ENCODE assay signal across 1 cellular context in genomic region chr17:81711814-81712467, GRCh38.
TF ChIP-seq lines count a peak whose summit lies in the region.

Gene SLC25A10 (plus strand): TSS chr17:81712284. CDS start chr17:81712427, 143 bp downstream.

TF ChIP-seq in HepG2, 621 proteins besides CTCF, POLR2A, EP300 and RAD21 (continued from another document and continues in another):
- peak; percentile 95 for TF ChIP-seq NR1H2 (CRISPR knock-in tag; IDR thresholded peaks at IDR 0.05; ENCODE audit: borderline replicate concordance, low read depth)
- no peak for TF ChIP-seq HDAC6 (IDR thresholded peaks at IDR 0.05; ENCODE audit: low read depth, low read length)
- peak; percentile 100 for TF ChIP-seq TMF1 (CRISPR knock-in tag; IDR thresholded peaks at IDR 0.05; ENCODE audit: low read depth)
- TF ChIP-seq ZNF496 (CRISPR knock-in tag; IDR thresholded peaks at IDR 0.05; ENCODE audit: insufficient replicate concordance) = peak; percentile 54
- peak; percentile 98 for TF ChIP-seq ZBTB44 (CRISPR knock-in tag; IDR thresholded peaks at IDR 0.05)
- TF ChIP-seq ZBTB20 (CRISPR knock-in tag; IDR thresholded peaks at IDR 0.05; ENCODE audit: borderline replicate concordance, low read depth) = peak; percentile 95
- peak; percentile 92 for TF ChIP-seq FOXA3 (CRISPR knock-in tag; IDR thresholded peaks at IDR 0.05)
- peak; percentile 61; the same call in 1 of the 2 replicates for TF ChIP-seq POLR2G (IDR thresholded peaks at IDR 0.05; ENCODE audit: low read depth, low read length)
- peak; percentile 93; the same call in 1 of the 2 replicates for TF ChIP-seq ZBTB8A (CRISPR knock-in tag; IDR thresholded peaks at IDR 0.05; ENCODE audit: borderline replicate concordance, low read depth)
- TF ChIP-seq PCBP2 (optimal IDR thresholded peaks at IDR 0.05; ENCODE audit: low read depth, low read length, poor library complexity, severe bottlenecking) = no peak
- TF ChIP-seq HOXA7 (CRISPR knock-in tag; IDR thresholded peaks at IDR 0.05) = 0 out of 2 replicates have a peak, but pooled peaks have one; percentile 12
- TF ChIP-seq TCF7 (IDR thresholded peaks at IDR 0.05; ENCODE audit: low read depth) = peak; percentile 11; the same call in 1 of the 2 replicates
- TF ChIP-seq ZNF282 (IDR thresholded peaks at IDR 0.05; ENCODE audit: partially characterized antibody) = no peak
- 0 out of 2 replicates have a peak, but pooled peaks have one; percentile 43 for TF ChIP-seq MLLT10 (CRISPR knock-in tag; IDR thresholded peaks at IDR 0.05)
- TF ChIP-seq EZH2 (conservative IDR thresholded peaks at IDR 0.05; ENCODE audit: low read depth, low read length) = no peak
- TF ChIP-seq SRF (IDR thresholded peaks at IDR 0.05; ENCODE audit: low read depth, low read length) = no peak
- no peak for TF ChIP-seq ZNF17 (CRISPR knock-in tag; IDR thresholded peaks at IDR 0.05)
- TF ChIP-seq ZNF207 (IDR thresholded peaks at IDR 0.05; ENCODE audit: borderline replicate concordance) = no peak
- peak; percentile 90; the same call in 1 of the 2 replicates for TF ChIP-seq ZNF354B (CRISPR knock-in tag; IDR thresholded peaks at IDR 0.05)
- peak; percentile 41; the same call in 1 of the 2 replicates for TF ChIP-seq ZNF652 (CRISPR knock-in tag; IDR thresholded peaks at IDR 0.05; ENCODE audit: borderline replicate concordance, low read depth)
- peak; percentile 72 for TF ChIP-seq ZNF446 (CRISPR knock-in tag; IDR thresholded peaks at IDR 0.05)
- TF ChIP-seq ZNF772 (CRISPR knock-in tag; IDR thresholded peaks at IDR 0.05) = peak; percentile 98
- peak; percentile 98 for TF ChIP-seq ZNF451 (CRISPR knock-in tag; IDR thresholded peaks at IDR 0.05)
- no peak for TF ChIP-seq FOXP1 (IDR thresholded peaks at IDR 0.05)
- peak; percentile 37; the same call in 1 of the 2 replicates for TF ChIP-seq FOXP1 (CRISPR knock-in tag; IDR thresholded peaks at IDR 0.05)
- peak; percentile 92 for TF ChIP-seq HMGXB3 (CRISPR knock-in tag; IDR thresholded peaks at IDR 0.05; ENCODE audit: borderline replicate concordance)
- TF ChIP-seq SNAPC5 (CRISPR knock-in tag; IDR thresholded peaks at IDR 0.05; ENCODE audit: borderline replicate concordance) = peak; percentile 95; the same call in 1 of the 2 replicates
- TF ChIP-seq ZNF3 (CRISPR knock-in tag; IDR thresholded peaks at IDR 0.05) = peak; percentile 70; the same call in 1 of the 2 replicates
- peak; percentile 98 for TF ChIP-seq ZNF367 (CRISPR knock-in tag; IDR thresholded peaks at IDR 0.05; ENCODE audit: borderline replicate concordance)
- TF ChIP-seq MED1 (CRISPR knock-in tag; IDR thresholded peaks at IDR 0.05) = peak; percentile 98
- TF ChIP-seq CBX1 (IDR thresholded peaks at IDR 0.05; ENCODE audit: low read depth) = peak; percentile 84
- peak; percentile 100 for TF ChIP-seq ZNF607 (CRISPR knock-in tag; IDR thresholded peaks at IDR 0.05; ENCODE audit: borderline replicate concordance)
- peak; percentile 98 for TF ChIP-seq ZFP91 (CRISPR knock-in tag; IDR thresholded peaks at IDR 0.05; ENCODE audit: borderline replicate concordance)
- peak; percentile 89; the same call in 1 of the 2 replicates for TF ChIP-seq ZSCAN29 (CRISPR knock-in tag; conservative IDR thresholded peaks at IDR 0.05)
- no peak; the same call in 1 of the 2 replicates for TF ChIP-seq POLR2AphosphoS2 (IDR thresholded peaks at IDR 0.05; ENCODE audit: low read depth, low read length)
- TF ChIP-seq ARNT2 (CRISPR knock-in tag; IDR thresholded peaks at IDR 0.05; ENCODE audit: low read depth) = peak; percentile 97
- peak; percentile 99 for TF ChIP-seq SALL2 (CRISPR knock-in tag; IDR thresholded peaks at IDR 0.05)
- TF ChIP-seq TERF1 (CRISPR knock-in tag; IDR thresholded peaks at IDR 0.05) = peak; percentile 90; the same call in 1 of the 2 replicates
- TF ChIP-seq E2F1 (CRISPR knock-in tag; IDR thresholded peaks at IDR 0.05) = peak; percentile 84
- peak; percentile 71 for TF ChIP-seq ZMYM3 (CRISPR knock-in tag; IDR thresholded peaks at IDR 0.05)
- TF ChIP-seq ZNF891 (CRISPR knock-in tag; IDR thresholded peaks at IDR 0.05) = peak; percentile 95
- peak; percentile 99 for TF ChIP-seq BCL3 (CRISPR knock-in tag; IDR thresholded peaks at IDR 0.05)
- peak; percentile 83; the same call in 1 of the 2 replicates for TF ChIP-seq MAF1 (CRISPR knock-in tag; IDR thresholded peaks at IDR 0.05; ENCODE audit: borderline replicate concordance)
- TF ChIP-seq HMG20A (CRISPR knock-in tag; IDR thresholded peaks at IDR 0.05; ENCODE audit: borderline replicate concordance) = peak; percentile 82
- peak; percentile 25 for TF ChIP-seq ASH2L (IDR thresholded peaks at IDR 0.05; ENCODE audit: insufficient read length, low read depth, low read length)
- peak; percentile 99 for TF ChIP-seq IKZF4 (CRISPR knock-in tag; IDR thresholded peaks at IDR 0.05; ENCODE audit: borderline replicate concordance, low read depth, not compliant biosample characterization)
- TF ChIP-seq HNF1A (IDR thresholded peaks at IDR 0.05; ENCODE audit: low read depth) = no peak
- peak; percentile 87 for TF ChIP-seq HNF1A (CRISPR knock-in tag; IDR thresholded peaks at IDR 0.05; ENCODE audit: borderline replicate concordance)
- TF ChIP-seq ZNF629 (CRISPR knock-in tag; conservative IDR thresholded peaks at IDR 0.05) = peak; percentile 77
